Comparison of ENCODE assay signal across 9 cellular contexts in the genomic region with DNA sequence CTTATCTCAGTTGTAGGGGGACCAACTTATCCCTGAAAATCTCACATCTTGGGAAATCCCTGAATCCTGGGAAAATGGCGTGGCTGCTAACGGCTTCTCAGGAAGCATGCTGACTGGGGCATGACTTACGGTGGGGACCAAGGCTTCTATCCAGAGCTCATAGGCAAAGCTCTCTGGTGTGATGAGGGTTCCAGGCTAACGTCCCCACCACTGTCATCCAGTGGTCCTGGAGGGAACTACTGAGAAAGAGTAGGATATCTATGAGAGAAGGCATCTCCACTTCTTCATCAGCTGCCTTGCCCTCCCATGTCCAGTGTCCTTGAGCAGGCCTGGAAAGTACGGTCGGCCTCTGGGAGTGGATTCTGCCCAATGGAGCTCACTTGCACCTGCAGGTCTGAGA.
"Had no signal": no experiment of that assay in that cellular context is flagged by ENCODE, and none has a peak within 500 bp of the region (broad histone marks: within the 10 kb centered on the region; RNA-seq: fewer than 3 reads in every experiment).

No MANE protein-coding gene starts in this region.

- H3K36me3 Mint-ChIP-seq: IgD-negative memory B cell had no signal

- H3K36me3 ChIP-seq: HAP-1 had no signal

- DNase-seq: GM23248, GOT3, H7, HFFc6 had no signal

- ATAC-seq: HCT116, HepG2 had no signal

- H3K4me1 ChIP-seq: HAP-1 had no signal

- H3K9me3 ChIP-seq: HAP-1 had no signal

- H3K4me3 Mint-ChIP-seq: HFFc6 had no signal

- H3K4me1 Mint-ChIP-seq: IgD-negative memory B cell had no signal

- H3K27ac ChIP-seq: GM23248, HL-60 had no signal

- H3K27ac Mint-ChIP-seq: HFFc6, IgD-negative memory B cell had no signal

- H3K4me3 ChIP-seq: GM23248, HAP-1 had no signal
